Comparison of ENCODE assay signal across 8 cellular contexts in genomic region chr16:4358831-4359561, GRCh38. TPM values are rescaled to one million over a fixed set of nuclear protein-coding genes. Genes with fewer than 3 reads are reported as not detected.
A peak's percentile ranks its signal among the peaks of the same experiment; 100 is the strongest.
DNase-seq lines count a peak whose midpoint lies in the region; ATAC-seq and TF ChIP-seq lines count a peak whose summit lies in the region.

No MANE protein-coding gene starts in this region.

- no peaks in the 10 kb centered on the region for H3K9me3 Mint-ChIP-seq in activated CD4-positive, alpha-beta T cell treated with anti-CD3 and anti-CD28 coated beads, Interleukin-2, amount 10 ng/mL, durations not matched to agents 24 days and 14 days
- H3K9me3 Mint-ChIP-seq in stimulated activated memory B cell treated with anti-CD40 and anti-IgM and Interleukin-4, amounts not matched to agents 10 μg/mL and 1 μg/mL and 100 μg/mL, for 72 hours: no peaks in the 10 kb centered on the region

- DNase-seq in BJ (ENCODE audit: low read depth): no peak
- DNase-seq in HUDEP-2 (lab: John Stamatoyannopoulos, UW; ENCODE audit: unreplicated experiment in 76 of 76): peak in 41 of 76 experiments; percentile 8 to 69 (median 31)
- DNase-seq in activated CD4-positive, alpha-beta T cell treated with anti-CD3 and anti-CD28 coated beads, Interleukin-2, amount 10 ng/mL, durations not matched to agents 24 days and 14 days: peak; percentile 90
- DNase-seq in dermis blood vessel endothelial cell: peak; percentile 61
- peak; percentile 51 for DNase-seq in mucosa of gallbladder (ENCODE audit: low spot score)
- DNase-seq in 8988T: no peak

- POLR2A ChIA-PET in BJ (lab: Charles Lee): no interaction called here

- no peaks in the 10 kb centered on the region for H3K27me3 ChIP-seq in BJ (ENCODE audit: control insufficient read depth, insufficient read depth, low read length)

- peaks cover 5% of the 10 kb centered on the region for H3K36me3 ChIP-seq in BJ (ENCODE audit: control insufficient read depth, insufficient read depth, low read length)

- intact Hi-C loops in activated CD4-positive, alpha-beta T cell treated with anti-CD3 and anti-CD28 coated beads, Interleukin-2, amount 10 ng/mL, durations not matched to agents 24 days and 14 days (cut with micrococcal nuclease): loop anchor here (10.0 kb wide), 1 partner anchor 116 kb away; the partner anchor contains the start of genes HMOX2 and NMRAL1

- H3K27ac Mint-ChIP-seq in activated CD4-positive, alpha-beta T cell treated with anti-CD3 and anti-CD28 coated beads, Interleukin-2, amount 10 ng/mL, durations not matched to agents 24 days and 14 days: no peak overlapping the region
- H3K27ac Mint-ChIP-seq in stimulated activated memory B cell treated with anti-CD40 and anti-IgM and Interleukin-4, amounts not matched to agents 10 μg/mL and 1 μg/mL and 100 μg/mL, for 72 hours: no peak overlapping the region

- no peak overlapping the region for H3K4me3 Mint-ChIP-seq in activated CD4-positive, alpha-beta T cell treated with anti-CD3 and anti-CD28 coated beads, Interleukin-2, amount 10 ng/mL, durations not matched to agents 24 days and 14 days
- H3K4me3 Mint-ChIP-seq in stimulated activated memory B cell treated with anti-CD40 and anti-IgM and Interleukin-4, amounts not matched to agents 10 μg/mL and 1 μg/mL and 100 μg/mL, for 72 hours: no peak overlapping the region

- CTCF ChIA-PET in BJ (lab: Yijun Ruan, JAX): interaction anchor here (0.6 to 5.6 kb wide), 20 partner anchors 9 to 105 kb away, joined by 3 to 205 read pairs (median 4); partner anchors contain the start of genes CORO7, PAM16 and VASN

- peak; percentile 68 for ATAC-seq in stimulated activated memory B cell treated with anti-CD40 and anti-IgM and Interleukin-4, amounts not matched to agents 10 μg/mL and 1 μg/mL and 100 μg/mL, for 72 hours
- ATAC-seq in HG03139 (IDR thresholded peaks at IDR 0.05; ENCODE audit: unreplicated experiment): no peak

- no peak overlapping the region for H3K4me3 ChIP-seq in BJ (ENCODE audit: low read depth, low read length)

- peak; percentile 96 for TF ChIP-seq CTCF in BJ (IDR thresholded peaks at IDR 0.05; ENCODE audit: insufficient read depth, low read depth, low read length)

- no peaks in the 10 kb centered on the region for H3K27me3 Mint-ChIP-seq in activated CD4-positive, alpha-beta T cell treated with anti-CD3 and anti-CD28 coated beads, Interleukin-2, amount 10 ng/mL, durations not matched to agents 24 days and 14 days
- H3K27me3 Mint-ChIP-seq in stimulated activated memory B cell treated with anti-CD40 and anti-IgM and Interleukin-4, amounts not matched to agents 10 μg/mL and 1 μg/mL and 100 μg/mL, for 72 hours: no peaks in the 10 kb centered on the region

- no peaks in the 10 kb centered on the region for H3K4me1 Mint-ChIP-seq in activated CD4-positive, alpha-beta T cell treated with anti-CD3 and anti-CD28 coated beads, Interleukin-2, amount 10 ng/mL, durations not matched to agents 24 days and 14 days
- peaks cover 34% of the 10 kb centered on the region for H3K4me1 Mint-ChIP-seq in stimulated activated memory B cell treated with anti-CD40 and anti-IgM and Interleukin-4, amounts not matched to agents 10 μg/mL and 1 μg/mL and 100 μg/mL, for 72 hours

- H3K36me3 Mint-ChIP-seq in activated CD4-positive, alpha-beta T cell treated with anti-CD3 and anti-CD28 coated beads, Interleukin-2, amount 10 ng/mL, durations not matched to agents 24 days and 14 days (ENCODE audit: low read depth): peaks cover 33% of the 10 kb centered on the region
- H3K36me3 Mint-ChIP-seq in stimulated activated memory B cell treated with anti-CD40 and anti-IgM and Interleukin-4, amounts not matched to agents 10 μg/mL and 1 μg/mL and 100 μg/mL, for 72 hours: peaks cover 70% of the 10 kb centered on the region

RNA-seq across cellular contexts. Expression of gene PAM16, which starts 7.9 kb away (rescaled TPM):
- polyA plus RNA-seq in BJ (2011; rRNA removed): 33.1 and 44.2 TPM in 2 replicates
- 2.5 and 7.2 TPM in 2 replicates for polyA minus RNA-seq in BJ (2011; rRNA and poly(A)+ RNA removed)
- 93.5 and 104 TPM in 2 replicates for total RNA-seq in activated CD4-positive, alpha-beta T cell treated with anti-CD3 and anti-CD28 coated beads, Interleukin-2, amount 10 ng/mL, durations not matched to agents 24 days and 14 days
- total RNA-seq in dermis blood vessel endothelial cell (11.6 and 15.5 TPM in 2 replicates), mucosa of gallbladder (27.5 TPM)

RNA-seq across cellular contexts. Expression of gene VASN, which starts 12.7 kb away (rescaled TPM):
- 30.0 and 71.6 TPM in 2 replicates for polyA plus RNA-seq in BJ (2011; rRNA removed)
- polyA minus RNA-seq in BJ (2011; rRNA and poly(A)+ RNA removed): 16.3 and 19.6 TPM in 2 replicates
- 0.16 TPM in 1 of 2 replicates, not detected in the other for total RNA-seq in activated CD4-positive, alpha-beta T cell treated with anti-CD3 and anti-CD28 coated beads, Interleukin-2, amount 10 ng/mL, durations not matched to agents 24 days and 14 days
- total RNA-seq in dermis blood vessel endothelial cell (1.9 and 2.2 TPM in 2 replicates), mucosa of gallbladder (31.5 TPM)

RNA-seq across cellular contexts. Expression of gene GLIS2, which starts 43.1 kb away (rescaled TPM):
- polyA plus RNA-seq in BJ (2011; rRNA removed): 4.8 and 8.8 TPM in 2 replicates
- polyA minus RNA-seq in BJ (2011; rRNA and poly(A)+ RNA removed): 5.7 and 9.7 TPM in 2 replicates
- 1.0 and 1.4 TPM in 2 replicates for total RNA-seq in activated CD4-positive, alpha-beta T cell treated with anti-CD3 and anti-CD28 coated beads, Interleukin-2, amount 10 ng/mL, durations not matched to agents 24 days and 14 days
- 0.79 and 1.2 TPM in 2 replicates for total RNA-seq in dermis blood vessel endothelial cell
- total RNA-seq in mucosa of gallbladder: 22.2 TPM

RNA-seq across cellular contexts. Expression of gene CORO7, which starts 57.4 kb away (rescaled TPM):
- 5.3 and 13.8 TPM in 2 replicates for polyA plus RNA-seq in BJ (2011; rRNA removed)
- 19.5 and 22.6 TPM in 2 replicates for polyA minus RNA-seq in BJ (2011; rRNA and poly(A)+ RNA removed)
- 86.3 and 93.3 TPM in 2 replicates for total RNA-seq in activated CD4-positive, alpha-beta T cell treated with anti-CD3 and anti-CD28 coated beads, Interleukin-2, amount 10 ng/mL, durations not matched to agents 24 days and 14 days
- total RNA-seq in dermis blood vessel endothelial cell: 44.9 and 58.0 TPM in 2 replicates
- 58.3 TPM for total RNA-seq in mucosa of gallbladder

Comparison
In these comparisons a context has a peak if more than half of its experiments do, and no peak if none do; other contexts are left out.
1. DNase-seq: peak in HUDEP-2 (41 of 76), activated CD4-positive, alpha-beta T cell treated with anti-CD3 and anti-CD28 coated beads, Interleukin-2, amount 10 ng/mL, durations not matched to agents 24 days and 14 days (single experiment), dermis blood vessel endothelial cell (single experiment) and mucosa of gallbladder (single experiment); none in BJ (single experiment) and 8988T (single experiment).
2. RNA of gene VASN, which starts 12.7 kb away (total RNA-seq): 31.5 TPM in mucosa of gallbladder (single experiment); 1.9 to 2.2 TPM in dermis blood vessel endothelial cell and 0.16 TPM in activated CD4-positive, alpha-beta T cell treated with anti-CD3 and anti-CD28 coated beads, Interleukin-2, amount 10 ng/mL, durations not matched to agents 24 days and 14 days; every median in the first group is over 10 times any median in the second.